In the genomic region with DNA sequence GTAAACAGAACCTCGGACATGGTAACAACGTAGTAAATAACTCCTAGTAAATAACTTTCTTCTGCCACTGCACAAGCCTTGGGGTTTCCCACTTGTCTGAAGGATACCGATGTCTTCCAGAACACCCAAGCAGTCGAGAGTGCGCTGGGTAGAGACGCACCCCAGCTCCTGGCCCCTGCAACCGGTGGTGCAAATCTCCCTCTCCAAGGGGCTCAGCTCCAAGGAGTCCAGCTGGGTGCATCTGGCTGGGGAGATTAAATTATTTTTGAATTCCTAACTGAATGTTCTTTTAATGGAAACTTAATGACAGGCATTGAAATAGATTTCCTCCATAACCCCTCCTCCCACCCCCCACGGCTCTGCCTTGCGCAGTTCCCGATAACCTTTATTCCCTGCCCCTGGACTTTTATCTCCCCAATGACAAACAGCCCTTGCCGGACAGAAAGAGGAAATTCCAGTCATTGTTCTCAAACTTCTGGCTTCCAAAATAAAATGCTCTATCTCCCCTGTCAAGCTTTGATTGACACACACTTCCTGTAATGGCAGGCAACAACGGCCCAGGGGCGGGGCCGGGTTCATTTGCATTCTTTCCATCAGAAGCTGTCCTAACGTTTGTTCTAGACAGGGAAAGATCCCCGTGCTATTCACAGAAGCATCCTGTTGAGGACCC, we compare ENCODE assay signal across 1 cellular context.
TF ChIP-seq lines count a peak whose summit lies in the region.

No MANE protein-coding gene starts in this region.

TF ChIP-seq in K562, 482 proteins besides CTCF, POLR2A, EP300 and RAD21:
- TF ChIP-seq ZNF830 (CRISPR knock-in tag; IDR thresholded peaks at IDR 0.05) (no peak), LCOR (CRISPR knock-in tag; IDR thresholded peaks at IDR 0.05) (no peak), RBBP5 (IDR thresholded peaks at IDR 0.05; ENCODE audit: borderline replicate concordance, insufficient read depth, low read length, poor library complexity, severe bottlenecking) (no peak), ZNF785 (CRISPR knock-in tag; IDR thresholded peaks at IDR 0.05) (no peak), CTBP1 (IDR thresholded peaks at IDR 0.05; ENCODE audit: borderline replicate concordance) (no peak)
- TF ChIP-seq, protein P1, sequence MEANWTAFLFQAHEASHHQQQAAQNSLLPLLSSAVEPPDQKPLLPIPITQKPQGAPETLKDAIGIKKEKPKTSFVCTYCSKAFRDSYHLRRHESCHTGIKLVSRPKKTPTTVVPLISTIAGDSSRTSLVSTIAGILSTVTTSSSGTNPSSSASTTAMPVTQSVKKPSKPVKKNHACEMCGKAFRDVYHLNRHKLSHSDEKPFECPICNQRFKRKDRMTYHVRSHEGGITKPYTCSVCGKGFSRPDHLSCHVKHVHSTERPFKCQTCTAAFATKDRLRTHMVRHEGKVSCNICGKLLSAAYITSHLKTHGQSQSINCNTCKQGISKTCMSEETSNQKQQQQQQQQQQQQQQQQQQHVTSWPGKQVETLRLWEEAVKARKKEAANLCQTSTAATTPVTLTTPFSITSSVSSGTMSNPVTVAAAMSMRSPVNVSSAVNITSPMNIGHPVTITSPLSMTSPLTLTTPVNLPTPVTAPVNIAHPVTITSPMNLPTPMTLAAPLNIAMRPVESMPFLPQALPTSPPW (CRISPR knock-in tag; IDR thresholded peaks at IDR 0.05), result peak; percentile 70; the same call in 1 of the 2 replicates
- TF ChIP-seq, protein P2, sequence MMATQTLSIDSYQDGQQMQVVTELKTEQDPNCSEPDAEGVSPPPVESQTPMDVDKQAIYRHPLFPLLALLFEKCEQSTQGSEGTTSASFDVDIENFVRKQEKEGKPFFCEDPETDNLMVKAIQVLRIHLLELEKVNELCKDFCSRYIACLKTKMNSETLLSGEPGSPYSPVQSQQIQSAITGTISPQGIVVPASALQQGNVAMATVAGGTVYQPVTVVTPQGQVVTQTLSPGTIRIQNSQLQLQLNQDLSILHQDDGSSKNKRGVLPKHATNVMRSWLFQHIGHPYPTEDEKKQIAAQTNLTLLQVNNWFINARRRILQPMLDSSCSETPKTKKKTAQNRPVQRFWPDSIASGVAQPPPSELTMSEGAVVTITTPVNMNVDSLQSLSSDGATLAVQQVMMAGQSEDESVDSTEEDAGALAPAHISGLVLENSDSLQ (IDR thresholded peaks at IDR 0.05), result peak; percentile 79
- TF ChIP-seq, protein P3, sequence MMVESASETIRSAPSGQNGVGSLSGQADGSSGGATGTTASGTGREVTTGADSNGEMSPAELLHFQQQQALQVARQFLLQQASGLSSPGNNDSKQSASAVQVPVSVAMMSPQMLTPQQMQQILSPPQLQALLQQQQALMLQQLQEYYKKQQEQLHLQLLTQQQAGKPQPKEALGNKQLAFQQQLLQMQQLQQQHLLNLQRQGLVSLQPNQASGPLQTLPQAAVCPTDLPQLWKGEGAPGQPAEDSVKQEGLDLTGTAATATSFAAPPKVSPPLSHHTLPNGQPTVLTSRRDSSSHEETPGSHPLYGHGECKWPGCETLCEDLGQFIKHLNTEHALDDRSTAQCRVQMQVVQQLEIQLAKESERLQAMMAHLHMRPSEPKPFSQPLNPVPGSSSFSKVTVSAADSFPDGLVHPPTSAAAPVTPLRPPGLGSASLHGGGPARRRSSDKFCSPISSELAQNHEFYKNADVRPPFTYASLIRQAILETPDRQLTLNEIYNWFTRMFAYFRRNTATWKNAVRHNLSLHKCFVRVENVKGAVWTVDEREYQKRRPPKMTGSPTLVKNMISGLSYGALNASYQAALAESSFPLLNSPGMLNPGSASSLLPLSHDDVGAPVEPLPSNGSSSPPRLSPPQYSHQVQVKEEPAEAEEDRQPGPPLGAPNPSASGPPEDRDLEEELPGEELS (CRISPR knock-in tag; IDR thresholded peaks at IDR 0.05; ENCODE audit: borderline replicate concordance), result no peak
- TF ChIP-seq, protein P4, sequence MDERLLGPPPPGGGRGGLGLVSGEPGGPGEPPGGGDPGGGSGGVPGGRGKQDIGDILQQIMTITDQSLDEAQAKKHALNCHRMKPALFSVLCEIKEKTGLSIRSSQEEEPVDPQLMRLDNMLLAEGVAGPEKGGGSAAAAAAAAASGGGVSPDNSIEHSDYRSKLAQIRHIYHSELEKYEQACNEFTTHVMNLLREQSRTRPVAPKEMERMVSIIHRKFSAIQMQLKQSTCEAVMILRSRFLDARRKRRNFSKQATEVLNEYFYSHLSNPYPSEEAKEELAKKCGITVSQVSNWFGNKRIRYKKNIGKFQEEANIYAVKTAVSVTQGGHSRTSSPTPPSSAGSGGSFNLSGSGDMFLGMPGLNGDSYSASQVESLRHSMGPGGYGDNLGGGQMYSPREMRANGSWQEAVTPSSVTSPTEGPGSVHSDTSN (CRISPR knock-in tag; IDR thresholded peaks at IDR 0.05; ENCODE audit: low read depth), result peak; percentile 28; the same call in 1 of the 2 replicates
- TF ChIP-seq, protein P4 (tag; conservative IDR thresholded peaks at IDR 0.05; ENCODE audit: low read depth), result peak; percentile 60
